ENCODE assay signal across 19 cellular contexts in the genomic region with DNA sequence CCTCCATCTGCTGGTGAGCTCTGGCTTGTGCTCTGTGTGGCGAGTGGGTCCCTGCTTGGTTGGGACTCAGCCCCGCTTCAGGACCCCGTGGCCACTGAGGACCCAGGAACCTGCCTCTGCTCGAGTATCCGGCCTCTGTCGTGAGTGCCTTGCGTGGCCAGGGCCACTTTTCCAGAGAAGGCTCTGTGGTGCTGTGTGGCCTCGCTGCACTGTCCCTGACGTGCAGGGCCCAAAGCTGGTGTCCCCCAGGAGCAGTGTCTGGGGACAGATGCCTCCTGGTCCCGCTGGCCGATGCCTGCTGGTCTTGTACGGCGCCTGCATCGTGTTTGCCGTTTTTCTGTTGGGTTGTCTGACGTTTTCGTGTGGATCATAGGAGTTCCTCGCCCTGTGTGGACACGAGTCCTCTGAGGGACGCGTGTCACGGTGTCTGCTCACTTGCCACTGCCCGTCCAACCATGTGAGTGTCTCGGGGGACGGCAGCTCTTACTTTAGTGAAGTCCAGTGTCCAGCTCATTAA. TPM values are rescaled to one million over a fixed set of nuclear protein-coding genes. Genes with fewer than 3 reads are reported as not detected.
DNase-seq lines count a peak whose midpoint lies in the region; ATAC-seq and TF ChIP-seq lines count a peak whose summit lies in the region.
"Had no signal": no experiment of that assay in that cellular context is flagged by ENCODE, and none has a peak within 500 bp of the region (broad histone marks: within the 10 kb centered on the region; RNA-seq: fewer than 3 reads in every experiment).

No MANE protein-coding gene starts in this region.

- no peaks in the 10 kb centered on the region for H3K27me3 ChIP-seq in heart left ventricle
- H3K27me3 ChIP-seq in right atrium auricular region, result no peaks in the 10 kb centered on the region
- no peaks in the 10 kb centered on the region for H3K27me3 ChIP-seq in neural progenitor cell
- H3K27me3 ChIP-seq in stomach, result no peaks in the 10 kb centered on the region

- H2AFZ ChIP-seq in neural progenitor cell (replicated peaks), result no peak overlapping the region
- H2AFZ ChIP-seq: PC-9 had no signal

- H3K9me3 ChIP-seq in heart left ventricle, result no peaks in the 10 kb centered on the region
- H3K9me3 ChIP-seq in right atrium auricular region, result no peaks in the 10 kb centered on the region
- no peaks in the 10 kb centered on the region for H3K9me3 ChIP-seq in neural progenitor cell (ENCODE audit: low read depth)
- H3K9me3 ChIP-seq in stomach, result no peaks in the 10 kb centered on the region
- H3K9me3 ChIP-seq: A549 had no signal

- peaks cover 6% of the 10 kb centered on the region for H3K27me3 Mint-ChIP-seq in brain
- H3K27me3 Mint-ChIP-seq in neural progenitor cell (ENCODE audit: insufficient read depth, low read depth), result no peaks in the 10 kb centered on the region

- ATAC-seq in heart left ventricle (no peak), GM18858 (IDR thresholded peaks at IDR 0.05; ENCODE audit: unreplicated experiment) (no peak)
- ATAC-seq: A549 had no signal

- TF ChIP-seq CTCF in heart left ventricle (IDR thresholded peaks at IDR 0.05), result no peak
- no peak for TF ChIP-seq CTCF in right atrium auricular region (IDR thresholded peaks at IDR 0.05)
- no peak for TF ChIP-seq CTCF in brain (conservative IDR thresholded peaks at IDR 0.05)
- TF ChIP-seq CTCF in neural progenitor cell (IDR thresholded peaks at IDR 0.05), result no peak
- TF ChIP-seq CTCF in stomach (IDR thresholded peaks at IDR 0.05), result no peak

- H3K27ac ChIP-seq in heart left ventricle (no peak overlapping the region), right atrium auricular region (no peak overlapping the region), neural progenitor cell (no peak overlapping the region), stomach (peak overlapping the region in 3 of 5 donors; percentile 8 to 75 (median 65))
- H3K27ac ChIP-seq: A549, C4-2B, PC-9 had no signal

- H3K4me1 Mint-ChIP-seq in brain (peaks cover 12% of the 10 kb centered on the region), neural progenitor cell (peaks cover 9% of the 10 kb centered on the region)

- TF ChIP-seq EP300 in stomach (IDR thresholded peaks at IDR 0.05), result no peak

- TF ChIP-seq POLR2A in heart left ventricle (IDR thresholded peaks at IDR 0.05), result no peak
- no peak for TF ChIP-seq POLR2A in stomach (IDR thresholded peaks at IDR 0.05)

- WGBS in heart left ventricle, 4 donors, result 92 to 95% (median 93%) methylated on average over 21 to 25 of the region's 25 CpGs
- WGBS in stomach, 5 donors, result 89 to 91% (median 91%) methylated on average over 23 to 25 of the region's 25 CpGs

- peaks cover 26% of the 10 kb centered on the region for H4K20me1 ChIP-seq in neural progenitor cell (ENCODE audit: low read depth)

- H3K79me2 ChIP-seq in neural progenitor cell (ENCODE audit: low read depth), result no peaks in the 10 kb centered on the region

- H3K27ac Mint-ChIP-seq in brain (peak overlapping the region; percentile 48 to 94 (median 89)), neural progenitor cell (peak overlapping the region; percentile 94)
- H3K27ac Mint-ChIP-seq: HFFc6 had no signal

- H3K4me3 ChIP-seq in heart left ventricle (no peak overlapping the region), right atrium auricular region (no peak overlapping the region), neural progenitor cell (no peak overlapping the region), stomach (no peak overlapping the region)
- H3K4me3 ChIP-seq: A549, PC-9 had no signal

- DNase-seq in heart left ventricle (peak in 3 of 5 donors; percentile 24 to 51 (median 25)), right atrium auricular region (ENCODE audit: low spot score) (no peak), neural progenitor cell (ENCODE audit: low spot score) (no peak), stomach (no peak), COR-L47 (lab: John Stamatoyannopoulos, UW) (no peak)
- no peak for DNase-seq in stimulated activated CD4-positive, alpha-beta T cell treated with anti-CD3 and anti-CD28 coated beads, Interleukin-4, amount 100 ng/mL, for 1 hour
- DNase-seq: HFFc6, KG1, NCI-H1092, NCI-H1694, NCI-H2107, NCI-H345, NCI-H69, PC-9 had no signal

- H3K4me1 ChIP-seq in heart left ventricle (peaks cover 3 to 51% (median 21%) of the 10 kb centered on the region in 12 donors), right atrium auricular region (peaks cover 0 to 40% of the 10 kb centered on the region in 2 donors), neural progenitor cell (no peaks in the 10 kb centered on the region), stomach (peaks cover 8 to 48% (median 34%) of the 10 kb centered on the region in 4 donors)
- H3K4me1 ChIP-seq: A549 had no signal

- no peak overlapping the region for H3K9ac ChIP-seq in neural progenitor cell

- H3F3A ChIP-seq in neural progenitor cell (ENCODE audit: low read depth), result no peaks in the 10 kb centered on the region

- H3K9me3 Mint-ChIP-seq in brain (no peaks in the 10 kb centered on the region), neural progenitor cell (no peaks in the 10 kb centered on the region)
- H3K9me3 Mint-ChIP-seq: HFFc6 had no signal

- H3K36me3 ChIP-seq in heart left ventricle (peaks cover 0 to 30% (median 14%) of the 10 kb centered on the region in 9 donors), right atrium auricular region (peaks cover 2% of the 10 kb centered on the region), neural progenitor cell (no peaks in the 10 kb centered on the region), stomach (peaks cover 0 to 45% (median 39%) of the 10 kb centered on the region in 4 donors)

- intact Hi-C loops in heart left ventricle (cut with DNase I) (no loop called here), stomach (cut with DNase I; ENCODE audit: low total_unique reads) (no loop called here)

- no peak overlapping the region for H3K4me2 ChIP-seq in neural progenitor cell
- H3K4me2 ChIP-seq: A549, PC-9 had no signal

- H3K36me3 Mint-ChIP-seq in brain, result peaks cover 3% of the 10 kb centered on the region
- H3K36me3 Mint-ChIP-seq in neural progenitor cell, result peaks cover 2% of the 10 kb centered on the region

- H3K4me3 Mint-ChIP-seq in brain, result peak overlapping the region in 1 of 5 experiments; percentile 63
- H3K4me3 Mint-ChIP-seq in neural progenitor cell, result peak overlapping the region; percentile 31
- H3K4me3 Mint-ChIP-seq: HFFc6 had no signal

RNA-seq across cellular contexts. Expression of gene MIB2, which starts 7.3 kb away (rescaled TPM):
- total RNA-seq in heart left ventricle, result 100 to 1,000 TPM in 1 of 9 donors, 10 to 100 TPM in 8; 59.2 to 114 (median 76.3) TPM
- 100 to 1,000 TPM in 1 of 2 donors, 10 to 100 TPM in 1; 40.7 to 121 TPM for polyA plus RNA-seq in heart left ventricle
- total RNA-seq in right atrium auricular region, result 10 to 100 TPM; 42.4 to 45.6 TPM
- polyA plus RNA-seq in brain (ENCODE audit: insufficient read depth, low read depth, low replicate concordance), result 27.2 TPM
- 7.5 and 71.6 TPM in 2 replicates for total RNA-seq in neural progenitor cell (ENCODE audit: low replicate concordance)
- 100 to 1,000 TPM in 3 of 5 donors, 10 to 100 TPM in 2; 21.5 to 871 (median 193) TPM for total RNA-seq in stomach
- polyA plus RNA-seq in stomach, result 100 to 1,000 TPM; 124 to 139 (median 136) TPM

RNA-seq across cellular contexts. Expression of gene MMP23B, which starts 9.3 kb away (rescaled TPM):
- 100 to 1,000 TPM in 1 of 9 donors, 10 to 100 TPM in 8; 35.4 to 128 (median 59.0) TPM for total RNA-seq in heart left ventricle
- polyA plus RNA-seq in heart left ventricle, result 10 to 100 TPM; 10.4 to 85.9 TPM
- total RNA-seq in right atrium auricular region, result 10 to 100 TPM; 17.5 to 26.9 TPM
- not detected for polyA plus RNA-seq in brain (ENCODE audit: insufficient read depth, low read depth, low replicate concordance)
- total RNA-seq in neural progenitor cell (ENCODE audit: low replicate concordance), result 4.2 and 4.7 TPM in 2 replicates
- 100 to 1,000 TPM in 1 of 5 donors, 10 to 100 TPM in 4; 15.1 to 111 (median 19.3) TPM for total RNA-seq in stomach
- polyA plus RNA-seq in stomach, result 10 to 100 TPM in 2 of 3 donors, 1 to 10 TPM in 1; 5.5 to 16.2 (median 12.7) TPM
- total RNA-seq: M059J had no signal

RNA-seq across cellular contexts. Expression of gene FNDC10, which starts 22.7 kb away (rescaled TPM):
- total RNA-seq in heart left ventricle, result 1 to 10 TPM; 1.9 to 6.7 (median 3.6) TPM
- 1 to 10 TPM; 1.1 to 4.6 TPM for polyA plus RNA-seq in heart left ventricle
- total RNA-seq in right atrium auricular region, result 1 to 10 TPM; 2.5 to 2.7 TPM
- polyA plus RNA-seq in brain (ENCODE audit: insufficient read depth, low read depth, low replicate concordance), result 21.7 TPM
- 2.5 and 7.8 TPM in 2 replicates for total RNA-seq in neural progenitor cell (ENCODE audit: low replicate concordance)
- 10 to 100 TPM in 1 of 5 donors, under 1 TPM in 1, not detected in 3; 0.29 to 20.0 TPM for total RNA-seq in stomach
- 1 to 10 TPM; 2.1 to 5.1 (median 4.0) TPM for polyA plus RNA-seq in stomach

RNA-seq across cellular contexts. Expression of gene CDK11B, which starts 36.2 kb away (rescaled TPM):
- total RNA-seq in heart left ventricle, result 10 to 100 TPM; 20.4 to 30.9 (median 24.5) TPM
- polyA plus RNA-seq in heart left ventricle, result 10 to 100 TPM; 34.9 to 39.4 TPM
- total RNA-seq in right atrium auricular region, result 10 to 100 TPM; 16.2 to 19.7 TPM
- polyA plus RNA-seq in brain (ENCODE audit: insufficient read depth, low read depth, low replicate concordance), result 46.9 TPM
- total RNA-seq in neural progenitor cell (ENCODE audit: low replicate concordance), result 12.6 and 16.9 TPM in 2 replicates
- 10 to 100 TPM in 4 of 5 donors, 1 to 10 TPM in 1; 9.0 to 62.6 (median 29.3) TPM for total RNA-seq in stomach
- polyA plus RNA-seq in stomach, result 10 to 100 TPM; 21.6 to 37.4 (median 27.9) TPM

RNA-seq across cellular contexts. Expression of gene SSU72, which starts 48.0 kb away (rescaled TPM):
- total RNA-seq in heart left ventricle (100 to 1,000 TPM in 5 of 9 donors, 10 to 100 TPM in 4; 76.3 to 160 (median 106) TPM), right atrium auricular region (100 to 1,000 TPM in 1 of 2 donors, 10 to 100 TPM in 1; 98.3 to 121 TPM), neural progenitor cell (ENCODE audit: low replicate concordance) (82.5 and 94.1 TPM in 2 replicates), stomach (100 to 1,000 TPM in 1 of 5 donors, 10 to 100 TPM in 4; 45.7 to 215 (median 85.9) TPM)
- polyA plus RNA-seq in heart left ventricle (100 to 1,000 TPM; 113 to 138 TPM), brain (ENCODE audit: insufficient read depth, low read depth, low replicate concordance) (231 TPM), stomach (100 to 1,000 TPM in 2 of 3 donors, 10 to 100 TPM in 1; 85.0 to 135 (median 108) TPM)

Comparison
In these comparisons a context has a peak if more than half of its experiments do, and no peak if none do; other contexts are left out.
1. DNase-seq: peak in heart left ventricle (3 of 5); none in right atrium auricular region (single experiment), neural progenitor cell (single experiment), stomach (single experiment), stimulated activated CD4-positive, alpha-beta T cell treated with anti-CD3 and anti-CD28 coated beads, Interleukin-4, amount 100 ng/mL, for 1 hour (single experiment) and COR-L47 (single experiment).
2. H3K27ac ChIP-seq: peak in stomach (3 of 5); none in heart left ventricle (0 of 12), right atrium auricular region (0 of 2) and neural progenitor cell (single experiment).